Comparison of ENCODE assay signal across 9 cellular contexts in genomic region chrX:22063284-22063683, GRCh38. TPM values are rescaled to one million over a fixed set of nuclear protein-coding genes. Genes with fewer than 3 reads are reported as not detected.
A peak's percentile ranks its signal among the peaks of the same experiment; 100 is the strongest.
DNase-seq lines count a peak whose midpoint lies in the region; ATAC-seq lines count a peak whose summit lies in the region.
"Had no signal": no experiment of that assay in that cellular context is flagged by ENCODE, and none has a peak within 500 bp of the region (broad histone marks: within the 10 kb centered on the region; RNA-seq: fewer than 3 reads in every experiment).

No MANE protein-coding gene starts in this region.

- H3K27me3 Mint-ChIP-seq in activated T-helper 1 cell treated with anti-CD3 and anti-CD28 coated beads, Interleukin-12 subunit alpha, Interleukin-12 subunit beta, Interleukin-2, Interleukin-4 antibody, amounts not matched to agents 30 ng/mL and 10 ng/mL and 1 ng/mL, durations not matched to agents 14 hours and 24 hours and 36 hours (ENCODE audit: insufficient read depth) = no peaks in the 10 kb centered on the region

- H3K36me3 ChIP-seq in mesendoderm (ENCODE audit: control insufficient read depth, insufficient read depth, low read length) = no peaks in the 10 kb centered on the region
- H3K36me3 ChIP-seq: uterus had no signal

- no peaks in the 10 kb centered on the region for H3K4me1 ChIP-seq in mesendoderm (ENCODE audit: control insufficient read depth, low read depth, low read length)
- H3K4me1 ChIP-seq: uterus had no signal

- no peak overlapping the region for H3K18ac ChIP-seq in mesendoderm (ENCODE audit: low read length)

- H3K4ac ChIP-seq in mesendoderm (ENCODE audit: low read depth, low read length) = no peak overlapping the region

- H2BK15ac ChIP-seq in mesendoderm (replicated peaks; ENCODE audit: low read depth) = no peak overlapping the region

- no peak overlapping the region for H3K56ac ChIP-seq in mesendoderm (ENCODE audit: low read length)

- H4K5ac ChIP-seq in mesendoderm (ENCODE audit: low read length) = no peak overlapping the region

- WGBS in mesendoderm (ENCODE audit: extremely low coverage, insufficient coverage, low lambda C conversion rate) = no CpG with 5 or more reads among the region's 7 CpGs

- H3K23ac ChIP-seq in mesendoderm (ENCODE audit: low read length) = no peak overlapping the region

- H3K79me1 ChIP-seq in mesendoderm (ENCODE audit: low read length) = no peaks in the 10 kb centered on the region

- H3K27ac Mint-ChIP-seq in activated T-helper 1 cell treated with anti-CD3 and anti-CD28 coated beads, Interleukin-12 subunit alpha, Interleukin-12 subunit beta, Interleukin-2, Interleukin-4 antibody, amounts not matched to agents 30 ng/mL and 10 ng/mL and 1 ng/mL, durations not matched to agents 14 hours and 24 hours and 36 hours = peak overlapping the region; percentile 59

- peaks cover 5% of the 10 kb centered on the region for H3K36me3 Mint-ChIP-seq in activated T-helper 1 cell treated with anti-CD3 and anti-CD28 coated beads, Interleukin-12 subunit alpha, Interleukin-12 subunit beta, Interleukin-2, Interleukin-4 antibody, amounts not matched to agents 30 ng/mL and 10 ng/mL and 1 ng/mL, durations not matched to agents 14 hours and 24 hours and 36 hours (ENCODE audit: low read depth)

- no peaks in the 10 kb centered on the region for H3K9me3 Mint-ChIP-seq in activated T-helper 1 cell treated with anti-CD3 and anti-CD28 coated beads, Interleukin-12 subunit alpha, Interleukin-12 subunit beta, Interleukin-2, Interleukin-4 antibody, amounts not matched to agents 30 ng/mL and 10 ng/mL and 1 ng/mL, durations not matched to agents 14 hours and 24 hours and 36 hours

- H4K8ac ChIP-seq in mesendoderm (ENCODE audit: low read depth, low read length) = no peak overlapping the region

- peak; percentile 22 for DNase-seq in stimulated activated naive CD4-positive, alpha-beta T cell treated with Interleukin-2 at 50 U/mL for 16 hours (lab: John Stamatoyannopoulos, UW)
- DNase-seq in stimulated activated naive CD4-positive, alpha-beta T cell (lab: John Stamatoyannopoulos, UW) = no peak
- DNase-seq in activated T-helper 1 cell treated with anti-CD3 and anti-CD28 coated beads, Interleukin-12 subunit alpha, Interleukin-12 subunit beta, Interleukin-2, Interleukin-4 antibody, amounts not matched to agents 30 ng/mL and 10 ng/mL and 1 ng/mL, durations not matched to agents 14 hours and 24 hours and 36 hours (ENCODE audit: low spot score) = peak; percentile 0
- peak; percentile 62 for DNase-seq in stimulated activated naive CD8-positive, alpha-beta T cell treated with anti-CD3 and anti-CD28 coated beads, Interleukin-15, Interleukin-2, amounts not matched to agents 100 U/mL and 50 U/mL, for 24 hours
- DNase-seq in DMS153 treated with DMSO at 0.1 percent for 48 hours (lab: John Stamatoyannopoulos, UW; ENCODE audit: unreplicated experiment) (no peak), NOMO-1 (lab: John Stamatoyannopoulos, UW; ENCODE audit: unreplicated experiment in 2 of 2) (no peak), mesendoderm (no peak)

- peaks cover 47% of the 10 kb centered on the region for H3K4me1 Mint-ChIP-seq in activated T-helper 1 cell treated with anti-CD3 and anti-CD28 coated beads, Interleukin-12 subunit alpha, Interleukin-12 subunit beta, Interleukin-2, Interleukin-4 antibody, amounts not matched to agents 30 ng/mL and 10 ng/mL and 1 ng/mL, durations not matched to agents 14 hours and 24 hours and 36 hours (ENCODE audit: low read depth)

- H3K27me3 ChIP-seq in mesendoderm (ENCODE audit: insufficient read depth, low read length, poor library complexity) = no peaks in the 10 kb centered on the region
- H3K27me3 ChIP-seq: uterus had no signal

- H3K4me3 Mint-ChIP-seq in activated T-helper 1 cell treated with anti-CD3 and anti-CD28 coated beads, Interleukin-12 subunit alpha, Interleukin-12 subunit beta, Interleukin-2, Interleukin-4 antibody, amounts not matched to agents 30 ng/mL and 10 ng/mL and 1 ng/mL, durations not matched to agents 14 hours and 24 hours and 36 hours = no peak overlapping the region

- H3K27ac ChIP-seq in mesendoderm (ENCODE audit: low read depth, low read length) = no peak overlapping the region
- H3K27ac ChIP-seq: uterus had no signal

- intact Hi-C loops in activated T-helper 1 cell treated with anti-CD3 and anti-CD28 coated beads, Interleukin-12 subunit alpha, Interleukin-12 subunit beta, Interleukin-2, Interleukin-4 antibody, amounts not matched to agents 30 ng/mL and 10 ng/mL and 1 ng/mL, durations not matched to agents 14 hours and 24 hours and 36 hours (cut with micrococcal nuclease) = loop anchor here (1.0 to 10.0 kb wide), 5 partner anchors 25 to 1602 kb away; partner anchors contain the start of genes PRDX4 and SMS

- no peak overlapping the region for H3K4me2 ChIP-seq in mesendoderm (ENCODE audit: low read length)

- no peak overlapping the region for H3K4me3 ChIP-seq in mesendoderm (ENCODE audit: low read length)
- H3K4me3 ChIP-seq: uterus had no signal

- ATAC-seq in HG03354 (IDR thresholded peaks at IDR 0.05; ENCODE audit: poor library complexity, severe bottlenecking, unreplicated experiment) = peak; percentile 82
- peak; percentile 61 for ATAC-seq in stimulated activated naive CD8-positive, alpha-beta T cell treated with anti-CD3 and anti-CD28 coated beads, Interleukin-15, Interleukin-2, amounts not matched to agents 100 U/mL and 50 U/mL, for 24 hours

- H2BK120ac ChIP-seq in mesendoderm (ENCODE audit: low read depth, low read length) = no peak overlapping the region

- no peak overlapping the region for H2AK5ac ChIP-seq in mesendoderm (ENCODE audit: low read length)

- H2BK5ac ChIP-seq in mesendoderm (ENCODE audit: low read length) = no peak overlapping the region

- no peak overlapping the region for H3K9ac ChIP-seq in mesendoderm (ENCODE audit: low read length)

- H3K79me2 ChIP-seq in mesendoderm (ENCODE audit: control insufficient read depth, insufficient read depth, low read length) = no peaks in the 10 kb centered on the region

RNA-seq across cellular contexts. Expression of gene PHEX, which starts 31.2 kb away (rescaled TPM):
- 12.8 and 14.3 TPM in 2 replicates for total RNA-seq in activated T-helper 1 cell treated with anti-CD3 and anti-CD28 coated beads, Interleukin-12 subunit alpha, Interleukin-12 subunit beta, Interleukin-2, Interleukin-4 antibody, amounts not matched to agents 30 ng/mL and 10 ng/mL and 1 ng/mL, durations not matched to agents 14 hours and 24 hours and 36 hours
- 0.03 TPM for polyA plus RNA-seq in mesendoderm (2013, experiment 1 of 2)
- 0.04 TPM for polyA plus RNA-seq in mesendoderm (2013, experiment 2 of 2)

Comparison
In these comparisons a context has a peak if more than half of its experiments do, and no peak if none do; other contexts are left out.
1. DNase-seq: peak in stimulated activated naive CD4-positive, alpha-beta T cell treated with Interleukin-2 at 50 U/mL for 16 hours (single experiment), activated T-helper 1 cell treated with anti-CD3 and anti-CD28 coated beads, Interleukin-12 subunit alpha, Interleukin-12 subunit beta, Interleukin-2, Interleukin-4 antibody, amounts not matched to agents 30 ng/mL and 10 ng/mL and 1 ng/mL, durations not matched to agents 14 hours and 24 hours and 36 hours (single experiment) and stimulated activated naive CD8-positive, alpha-beta T cell treated with anti-CD3 and anti-CD28 coated beads, Interleukin-15, Interleukin-2, amounts not matched to agents 100 U/mL and 50 U/mL, for 24 hours (single experiment); none in stimulated activated naive CD4-positive, alpha-beta T cell (0 of 6), DMS153 treated with DMSO at 0.1 percent for 48 hours (single experiment), NOMO-1 (0 of 2) and mesendoderm (single experiment).